Comparison of ENCODE assay signal across 1 cellular context in genomic region chr13:95858286-95859075, GRCh38.
TF ChIP-seq lines count a peak whose summit lies in the region.

No MANE protein-coding gene starts in this region.

TF ChIP-seq in K562, 482 proteins besides CTCF, POLR2A, EP300 and RAD21 (continued from another document):
- TF ChIP-seq RREB1 (CRISPR knock-in tag; IDR thresholded peaks at IDR 0.05) = no peak
